In the genomic region with DNA sequence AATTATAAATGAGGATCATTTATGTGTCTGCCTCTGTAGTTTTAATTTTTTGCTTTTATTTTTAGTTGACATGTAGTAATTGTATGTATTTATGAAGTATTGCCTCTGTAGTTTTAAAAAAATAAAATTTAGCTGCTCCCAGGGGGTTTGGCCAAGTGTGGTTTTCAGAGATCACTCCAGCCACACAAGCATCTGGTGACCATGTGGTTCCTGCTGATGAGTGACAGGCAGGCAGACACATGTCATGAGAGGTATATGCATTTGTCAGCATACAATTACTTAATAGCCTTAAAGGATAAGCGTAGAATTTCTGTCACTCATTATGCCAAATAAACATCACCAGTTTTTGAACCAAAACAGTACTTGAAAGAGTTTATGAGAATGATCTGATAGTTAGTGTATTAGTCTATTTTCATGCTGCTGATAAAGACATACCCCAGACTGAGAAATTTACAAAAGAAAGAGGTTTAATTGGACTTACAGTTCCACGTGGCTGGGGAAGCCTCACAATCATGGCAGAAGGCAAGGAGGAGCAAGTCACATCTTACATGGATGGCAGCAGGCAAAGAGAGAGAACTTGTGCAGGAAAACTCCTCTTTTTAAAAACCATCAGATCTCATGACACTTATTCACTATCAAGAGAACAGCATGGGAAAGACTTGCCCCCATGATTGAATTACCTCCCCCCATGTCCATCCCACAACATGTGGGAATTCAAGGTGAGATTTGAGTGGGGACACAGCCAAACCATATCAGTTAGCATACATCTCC, we compare ENCODE assay signal across 14 cellular contexts. TPM values are rescaled to one million over a fixed set of nuclear protein-coding genes. Genes with fewer than 3 reads are reported as not detected.
A peak's percentile ranks its signal among the peaks of the same experiment; 100 is the strongest.
DNase-seq lines count a peak whose midpoint lies in the region; ATAC-seq, FAIRE-seq and TF ChIP-seq lines count a peak whose summit lies in the region.
"Had no signal": no experiment of that assay in that cellular context is flagged by ENCODE, and none has a peak within 500 bp of the region (broad histone marks: within the 10 kb centered on the region; RNA-seq: fewer than 3 reads in every experiment).

No MANE protein-coding gene starts in this region.

- RAD21 ChIA-PET in GM12878 (lab: Charles Lee; ENCODE audit: unreplicated experiment): no interaction called here

- in situ Hi-C loops in GM12878 (cut with MboI): no loop called here

- TF ChIP-seq EP300 in GM12878 (IDR thresholded peaks at IDR 0.05; ENCODE audit: borderline replicate concordance in 1 of 2, control insufficient read depth in 1 of 2, low read depth in 2 of 2, low read length in 2 of 2): no peak
- TF ChIP-seq EP300 in sigmoid colon (IDR thresholded peaks at IDR 0.05): no peak

- no peak overlapping the region for H3K9ac ChIP-seq in GM12878 (ENCODE audit: control insufficient read depth, insufficient read depth, low read length)
- H3K9ac ChIP-seq: neural progenitor cell had no signal

- ATAC-seq in GM19468 (IDR thresholded peaks at IDR 0.05; ENCODE audit: extremely low read depth, unreplicated experiment) (peak; percentile 26), HG03108 (IDR thresholded peaks at IDR 0.05; ENCODE audit: unreplicated experiment) (peak; percentile 61), GM12878 (peak; percentile 46)
- ATAC-seq: CD8-positive, alpha-beta T cell had no signal

- BruUV-seq in GM12878 (replicated peaks; lab: Mats Ljungman, UMichigan): no TSS peak

- no peak overlapping the region for H3K27ac ChIP-seq in GM12878 (ENCODE audit: control insufficient read depth, insufficient read depth)
- H3K27ac ChIP-seq in testis: no peak overlapping the region
- no peak overlapping the region for H3K27ac ChIP-seq in sigmoid colon
- H3K27ac ChIP-seq: neural progenitor cell, transverse colon had no signal

- no peak for FAIRE-seq in GM12878 (lab: Jason Lieb, UNC)
- FAIRE-seq: TTC549 had no signal

- no peaks in the 10 kb centered on the region for H3K27me3 ChIP-seq in GM12878 (replicated peaks in 1 of 2; ENCODE audit: control insufficient read depth in 2 of 2, insufficient read depth in 2 of 2, low read length in 1 of 2)
- H3K27me3 ChIP-seq in testis: no peaks in the 10 kb centered on the region
- H3K27me3 ChIP-seq in sigmoid colon: no peaks in the 10 kb centered on the region
- H3K27me3 ChIP-seq: neural progenitor cell, transverse colon had no signal

- WGBS in GM12878 (ENCODE audit: insufficient coverage, insufficient replicate concordance, low lambda C conversion rate, missing lambda C conversion rate): 68% methylated on average over 2 of the region's 2 CpGs
- 84 to 86% methylated on average over 2 of the region's 2 CpGs for WGBS in testis, 2 donors
- 79 to 80% methylated on average over 2 of the region's 2 CpGs for WGBS in sigmoid colon, 2 donors

- CTCF ChIA-PET in GM12878 (lab: Yijun Ruan, JAX): interaction anchor here (1.7 to 3.0 kb wide), 3 partner anchors 13 to 39 kb away, joined by 4 to 18 read pairs (median 15); no protein-coding TSS in a partner anchor

- no peaks in the 10 kb centered on the region for H4K20me1 ChIP-seq in GM12878 (ENCODE audit: control insufficient read depth, insufficient read depth)

- TF ChIP-seq RAD21 in GM12878 (IDR thresholded peaks at IDR 0.05; ENCODE audit: insufficient read depth, low read depth, low read length): no peak

- no peak overlapping the region for H3K4me2 ChIP-seq in GM12878 (ENCODE audit: control insufficient read depth, insufficient read depth)
- H3K4me2 ChIP-seq: neural progenitor cell had no signal

- POLR2A ChIA-PET in GM12878 (lab: Charles Lee): no interaction called here

- H3K4me3 ChIP-seq in GM12878: no peak overlapping the region
- no peak overlapping the region for H3K4me3 ChIP-seq in testis
- H3K4me3 ChIP-seq in sigmoid colon: no peak overlapping the region
- H3K4me3 ChIP-seq: neural progenitor cell, transverse colon had no signal

- H3K36me3 ChIP-seq in GM12878 (ENCODE audit: control insufficient read depth in 2 of 2, insufficient read depth in 2 of 2, low read length in 1 of 2): peaks cover 4 to 5% of the 10 kb centered on the region in 2 experiments; a peak in 3 of 4 replicates
- no peaks in the 10 kb centered on the region for H3K36me3 ChIP-seq in testis (ENCODE audit: low read depth, missing control alignments)
- H3K36me3 ChIP-seq in sigmoid colon: no peaks in the 10 kb centered on the region
- H3K36me3 ChIP-seq: neural progenitor cell, transverse colon had no signal

- DNase-seq in GM10266 (ENCODE audit: extremely low spot score) (peak; percentile 18), GM12878 (ENCODE audit: low read depth, low spot score) (no peak), testis (no peak), sigmoid colon (no peak), 8988T (no peak)
- no peak for DNase-seq in activated CD4-positive, alpha-beta T cell treated with anti-CD3 and anti-CD28 coated beads, Interleukin-2, amount 50 U/mL, for 48 hours
- DNase-seq: CD8-positive, alpha-beta T cell; effector CD4-positive, alpha-beta T cell; NCI-H526 treated with DMSO at 0.1 percent for 48 hours; transverse colon had no signal

- peaks cover 29% of the 10 kb centered on the region for H3K79me2 ChIP-seq in GM12878 (ENCODE audit: control insufficient read depth, insufficient read depth, low read length)

- H3K9me3 ChIP-seq in GM12878 (replicated peaks; ENCODE audit: control insufficient read depth, insufficient read depth, low read length) (peaks cover 5% of the 10 kb centered on the region; the same call in 2 of the 3 replicates), testis (no peaks in the 10 kb centered on the region), sigmoid colon (no peaks in the 10 kb centered on the region)
- H3K9me3 ChIP-seq: transverse colon had no signal

- SMC1A ChIA-PET in GM12878 (lab: Charles Lee; ENCODE audit: uncharacterized antibody, unreplicated experiment): interaction anchor here (0.9 to 2.3 kb wide), 2 partner anchors 13 to 210 kb away, joined by 3 to 9 read pairs; no protein-coding TSS in a partner anchor

- H2AFZ ChIP-seq in GM12878 (ENCODE audit: control insufficient read depth, low read depth, low read length): no peak overlapping the region
- H2AFZ ChIP-seq: neural progenitor cell had no signal

- TF ChIP-seq CTCF in GM10266 (IDR thresholded peaks at IDR 0.05; ENCODE audit: control insufficient read depth, insufficient read depth, low read depth, missing control alignments) (no peak), GM12878 (IDR thresholded peaks at IDR 0.05 in 2 of 3, conservative IDR thresholded peaks at IDR 0.05 in 1 of 3; ENCODE audit: control insufficient read depth in 2 of 3, extremely low read depth in 1 of 3, insufficient read depth in 1 of 3, low read depth in 3 of 3, low read length in 3 of 3) (no peak), testis (IDR thresholded peaks at IDR 0.05) (no peak), sigmoid colon (IDR thresholded peaks at IDR 0.05) (no peak)

- no peak for TF ChIP-seq POLR2A in GM12878 (IDR thresholded peaks at IDR 0.05; ENCODE audit: low read depth, low read length)
- TF ChIP-seq POLR2A in testis (IDR thresholded peaks at IDR 0.05): no peak
- TF ChIP-seq POLR2A in sigmoid colon (IDR thresholded peaks at IDR 0.05): no peak

- intact Hi-C loops in GM12878 (cut with micrococcal nuclease; ENCODE audit: unreplicated experiment) (loop anchor here (2.0 kb wide), 1 partner anchor 19 kb away; no protein-coding TSS in a partner anchor), testis (cut with DNase I; ENCODE audit: low total_unique reads) (no loop called here), sigmoid colon (cut with DNase I) (no loop called here)

- H3K4me1 ChIP-seq in GM12878 (ENCODE audit: control insufficient read depth, insufficient read depth, low read length): peaks cover 15% of the 10 kb centered on the region
- no peaks in the 10 kb centered on the region for H3K4me1 ChIP-seq in testis
- no peaks in the 10 kb centered on the region for H3K4me1 ChIP-seq in sigmoid colon
- H3K4me1 ChIP-seq: neural progenitor cell, transverse colon had no signal

TF ChIP-seq in GM12878, 131 proteins besides CTCF, POLR2A, EP300 and RAD21 (continues in another document):
- TF ChIP-seq RAD51 (IDR thresholded peaks at IDR 0.05) (peak; percentile 35; the same call in 1 of the 2 replicates), IRF5 (IDR thresholded peaks at IDR 0.05; ENCODE audit: borderline replicate concordance) (no peak), MEF2A (IDR thresholded peaks at IDR 0.05; ENCODE audit: insufficient read depth, low read depth, low read length) (no peak), KLF5 (IDR thresholded peaks at IDR 0.05; ENCODE audit: partially characterized antibody) (no peak), RUNX3 (IDR thresholded peaks at IDR 0.05; ENCODE audit: low read length) (peak; percentile 80)

RNA-seq across cellular contexts. Expression of gene MREG, which starts 29.6 kb away (rescaled TPM):
- 18.7 and 19.5 TPM in 2 replicates for total RNA-seq in GM12878 (2013; cell fraction: nucleolus; rRNA removed)
- total RNA-seq in GM12878 (2014; rRNA removed) (39.0 and 40.9 TPM in 2 replicates), GM12878 (2014; rRNA removed; fragmentation: Illumina TruSeq; extraction: Trizol) (27.9 and 28.5 TPM in 2 replicates), GM12878 (2021) (45.0 and 46.3 TPM in 2 replicates), testis (1 to 10 TPM; 4.3 to 5.2 TPM), sigmoid colon (1 to 10 TPM in 3 of 4 donors, under 1 TPM in 1; 0.99 to 1.5 (median 1.3) TPM)
- 15.4 TPM for polyA plus RNA-seq in GM12878 (2011; ENCODE audit: low read depth)
- polyA plus RNA-seq in GM12878 (2011; rRNA removed) (31.9 and 47.2 TPM in 2 replicates), GM12878 (2014; fragmentation: Illumina TruSeq; extraction: Trizol) (23.8 and 30.2 TPM in 2 replicates), GM12878 (2014; fragmentation: Nextera tagmentation; extraction: Ambion mirVana) (10 to 100 TPM; 16.8 to 21.3 TPM), GM12878 (2014; rRNA removed) (34.1 and 34.5 TPM in 2 replicates), GM12878 (2016; fragmentation: Nextera tagmentation; extraction: Ambion mirVana) (10 to 100 TPM in 1 of 2 experiments, 1 to 10 TPM in 1; 6.9 to 28.6 TPM), testis (ENCODE audit: insufficient read depth, low read depth, low replicate concordance) (3.0 TPM), sigmoid colon (1 to 10 TPM; 3.0 to 8.8 (median 5.6) TPM)
- polyA plus RNA-seq in GM12878 (2011; cell fraction: cytosol; rRNA removed): 15.6 and 17.5 TPM in 2 replicates
- 18.2 and 22.0 TPM in 2 replicates for polyA plus RNA-seq in GM12878 (2011; cell fraction: nucleus; rRNA removed)
- 18.6 and 22.6 TPM in 2 replicates for polyA plus RNA-seq in GM12878 (2012)
- polyA minus RNA-seq in GM12878 (2011; rRNA and poly(A)+ RNA removed): 22.3 and 23.7 TPM in 2 replicates
- 11.2 and 13.9 TPM in 2 replicates for polyA minus RNA-seq in GM12878 (2011; cell fraction: cytosol; rRNA and poly(A)+ RNA removed)
- 8.3 and 14.4 TPM in 2 replicates for polyA minus RNA-seq in GM12878 (2011; cell fraction: nucleus; rRNA and poly(A)+ RNA removed)
